ENCODE assay signal across 8 cellular contexts in the genomic region with DNA sequence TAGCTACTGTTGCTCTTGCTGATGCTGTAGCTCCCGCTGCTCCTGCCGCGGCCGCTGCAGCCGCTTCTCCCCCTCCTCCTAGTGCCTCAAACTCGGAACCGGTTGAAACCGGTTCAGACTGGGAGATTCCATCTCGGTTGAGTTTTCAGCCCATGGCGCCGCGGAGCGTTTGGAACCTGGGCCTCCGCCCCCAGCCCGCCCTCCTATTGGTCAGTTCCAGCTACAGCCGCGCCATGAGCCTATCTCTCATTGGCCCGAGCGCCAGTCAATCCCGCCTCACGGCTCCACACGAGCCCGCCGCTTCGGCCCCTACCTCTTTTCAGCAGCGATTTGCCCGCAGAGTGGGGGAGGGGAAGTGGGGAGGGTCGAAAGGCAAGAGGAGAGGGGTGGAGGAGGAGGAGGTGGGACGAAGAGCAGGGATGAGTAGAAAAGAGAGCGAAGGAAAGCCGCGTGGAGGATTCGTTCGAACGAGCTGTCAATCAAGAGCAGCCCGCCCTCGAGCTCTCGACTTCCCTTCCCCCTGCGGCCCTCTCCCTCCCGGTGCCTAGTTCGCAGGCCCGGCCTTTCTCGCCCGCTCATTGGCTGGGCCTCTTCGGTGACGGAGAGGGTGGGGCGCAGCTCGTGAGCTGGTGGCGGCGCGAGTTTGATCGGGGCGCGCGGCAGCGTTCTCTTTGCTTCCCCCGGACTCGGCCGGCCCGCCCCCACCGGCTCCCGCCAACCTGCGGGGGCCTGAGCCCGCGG. TPM values are rescaled to one million over a fixed set of nuclear protein-coding genes. Genes with fewer than 3 reads are reported as not detected.
DNase-seq lines count a peak whose midpoint lies in the region; ATAC-seq and TF ChIP-seq lines count a peak whose summit lies in the region.

A gene with protein sequence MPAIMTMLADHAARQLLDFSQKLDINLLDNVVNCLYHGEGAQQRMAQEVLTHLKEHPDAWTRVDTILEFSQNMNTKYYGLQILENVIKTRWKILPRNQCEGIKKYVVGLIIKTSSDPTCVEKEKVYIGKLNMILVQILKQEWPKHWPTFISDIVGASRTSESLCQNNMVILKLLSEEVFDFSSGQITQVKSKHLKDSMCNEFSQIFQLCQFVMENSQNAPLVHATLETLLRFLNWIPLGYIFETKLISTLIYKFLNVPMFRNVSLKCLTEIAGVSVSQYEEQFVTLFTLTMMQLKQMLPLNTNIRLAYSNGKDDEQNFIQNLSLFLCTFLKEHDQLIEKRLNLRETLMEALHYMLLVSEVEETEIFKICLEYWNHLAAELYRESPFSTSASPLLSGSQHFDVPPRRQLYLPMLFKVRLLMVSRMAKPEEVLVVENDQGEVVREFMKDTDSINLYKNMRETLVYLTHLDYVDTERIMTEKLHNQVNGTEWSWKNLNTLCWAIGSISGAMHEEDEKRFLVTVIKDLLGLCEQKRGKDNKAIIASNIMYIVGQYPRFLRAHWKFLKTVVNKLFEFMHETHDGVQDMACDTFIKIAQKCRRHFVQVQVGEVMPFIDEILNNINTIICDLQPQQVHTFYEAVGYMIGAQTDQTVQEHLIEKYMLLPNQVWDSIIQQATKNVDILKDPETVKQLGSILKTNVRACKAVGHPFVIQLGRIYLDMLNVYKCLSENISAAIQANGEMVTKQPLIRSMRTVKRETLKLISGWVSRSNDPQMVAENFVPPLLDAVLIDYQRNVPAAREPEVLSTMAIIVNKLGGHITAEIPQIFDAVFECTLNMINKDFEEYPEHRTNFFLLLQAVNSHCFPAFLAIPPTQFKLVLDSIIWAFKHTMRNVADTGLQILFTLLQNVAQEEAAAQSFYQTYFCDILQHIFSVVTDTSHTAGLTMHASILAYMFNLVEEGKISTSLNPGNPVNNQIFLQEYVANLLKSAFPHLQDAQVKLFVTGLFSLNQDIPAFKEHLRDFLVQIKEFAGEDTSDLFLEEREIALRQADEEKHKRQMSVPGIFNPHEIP (N-terminal part only) (minus strand): TSS at position 178 of the 741 bp plus-strand sequence. CDS start 4,459 bp downstream, outside the sequence.

- H3K4me1 ChIP-seq in mucosa of stomach (ENCODE audit: control insufficient read depth, insufficient read depth, low read length): peaks cover 17% of the 10 kb centered on the region

- no peaks in the 10 kb centered on the region for H3K36me3 ChIP-seq in mucosa of stomach (ENCODE audit: control insufficient read depth, insufficient read depth, low read length)

- H3K27me3 Mint-ChIP-seq in activated T-cell treated with anti-CD3 and anti-CD28 coated beads, Interleukin-2, amount 50 U/mL, for 24 hours: no peaks in the 10 kb centered on the region

- H3K27me3 ChIP-seq in mucosa of stomach (ENCODE audit: control insufficient read depth, insufficient read depth, low read length): no peaks in the 10 kb centered on the region

- DNase-seq in DMS153 treated with DMSO at 0.1 percent for 48 hours (lab: John Stamatoyannopoulos, UW; ENCODE audit: unreplicated experiment) (peak; percentile 100), KBM-7 (peak; percentile 99), erythroblast (lab: John Stamatoyannopoulos, UW) (peak; percentile 100)
- DNase-seq in activated T-cell treated with anti-CD3 and anti-CD28 coated beads, Interleukin-2, amount 50 U/mL, for 24 hours: peak; percentile 99
- DNase-seq in stimulated activated CD8-positive, alpha-beta memory T cell treated with anti-CD3 and anti-CD28 coated beads, Interleukin-7, amount 100 ng/mL, for 1 hour (ENCODE audit: low read depth in 2 of 2): peak; percentile 95 to 96

- peak; percentile 85 for TF ChIP-seq POLR2A in erythroblast (IDR thresholded peaks at IDR 0.05; ENCODE audit: low read length)

- in situ Hi-C loops in KBM-7 (cut with MboI; ENCODE audit: low pct_unique_long_range_greater_than_20kb, low sequenced_read_pairs): no loop called here

- H3K4me3 ChIP-seq in mucosa of stomach (ENCODE audit: low read length): peak within 1 kb of the TSS; percentile 92

- H3K4me3 Mint-ChIP-seq in activated T-cell treated with anti-CD3 and anti-CD28 coated beads, Interleukin-2, amount 50 U/mL, for 24 hours: peak within 1 kb of the TSS; percentile 95

- H3K36me3 Mint-ChIP-seq in activated T-cell treated with anti-CD3 and anti-CD28 coated beads, Interleukin-2, amount 50 U/mL, for 24 hours (ENCODE audit: low read depth): peaks cover 46% of the 10 kb centered on the region

- H3K9me3 ChIP-seq in mucosa of stomach (ENCODE audit: control insufficient read depth, low read length): no peaks in the 10 kb centered on the region

- peak within 1 kb of the TSS; percentile 100 for H3K27ac Mint-ChIP-seq in activated T-cell treated with anti-CD3 and anti-CD28 coated beads, Interleukin-2, amount 50 U/mL, for 24 hours

- H3K4me1 Mint-ChIP-seq in activated T-cell treated with anti-CD3 and anti-CD28 coated beads, Interleukin-2, amount 50 U/mL, for 24 hours (ENCODE audit: low read depth): peaks cover 43% of the 10 kb centered on the region

- ATAC-seq in GM21717 (IDR thresholded peaks at IDR 0.05; ENCODE audit: unreplicated experiment): peak; percentile 85

- no peaks in the 10 kb centered on the region for H3K9me3 Mint-ChIP-seq in activated T-cell treated with anti-CD3 and anti-CD28 coated beads, Interleukin-2, amount 50 U/mL, for 24 hours

- peak within 1 kb of the TSS; percentile 91 for H3K9ac ChIP-seq in mucosa of stomach (ENCODE audit: low read length)

TF ChIP-seq in PFSK-1, 5 proteins besides CTCF, POLR2A, EP300 and RAD21:
- TF ChIP-seq, protein P1, sequence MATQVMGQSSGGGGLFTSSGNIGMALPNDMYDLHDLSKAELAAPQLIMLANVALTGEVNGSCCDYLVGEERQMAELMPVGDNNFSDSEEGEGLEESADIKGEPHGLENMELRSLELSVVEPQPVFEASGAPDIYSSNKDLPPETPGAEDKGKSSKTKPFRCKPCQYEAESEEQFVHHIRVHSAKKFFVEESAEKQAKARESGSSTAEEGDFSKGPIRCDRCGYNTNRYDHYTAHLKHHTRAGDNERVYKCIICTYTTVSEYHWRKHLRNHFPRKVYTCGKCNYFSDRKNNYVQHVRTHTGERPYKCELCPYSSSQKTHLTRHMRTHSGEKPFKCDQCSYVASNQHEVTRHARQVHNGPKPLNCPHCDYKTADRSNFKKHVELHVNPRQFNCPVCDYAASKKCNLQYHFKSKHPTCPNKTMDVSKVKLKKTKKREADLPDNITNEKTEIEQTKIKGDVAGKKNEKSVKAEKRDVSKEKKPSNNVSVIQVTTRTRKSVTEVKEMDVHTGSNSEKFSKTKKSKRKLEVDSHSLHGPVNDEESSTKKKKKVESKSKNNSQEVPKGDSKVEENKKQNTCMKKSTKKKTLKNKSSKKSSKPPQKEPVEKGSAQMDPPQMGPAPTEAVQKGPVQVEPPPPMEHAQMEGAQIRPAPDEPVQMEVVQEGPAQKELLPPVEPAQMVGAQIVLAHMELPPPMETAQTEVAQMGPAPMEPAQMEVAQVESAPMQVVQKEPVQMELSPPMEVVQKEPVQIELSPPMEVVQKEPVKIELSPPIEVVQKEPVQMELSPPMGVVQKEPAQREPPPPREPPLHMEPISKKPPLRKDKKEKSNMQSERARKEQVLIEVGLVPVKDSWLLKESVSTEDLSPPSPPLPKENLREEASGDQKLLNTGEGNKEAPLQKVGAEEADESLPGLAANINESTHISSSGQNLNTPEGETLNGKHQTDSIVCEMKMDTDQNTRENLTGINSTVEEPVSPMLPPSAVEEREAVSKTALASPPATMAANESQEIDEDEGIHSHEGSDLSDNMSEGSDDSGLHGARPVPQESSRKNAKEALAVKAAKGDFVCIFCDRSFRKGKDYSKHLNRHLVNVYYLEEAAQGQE (IDR thresholded peaks at IDR 0.05; ENCODE audit: insufficient read depth in 1 of 2, low read depth in 2 of 2, low read length in 2 of 2): no peak
- TF ChIP-seq FOXP2 (optimal IDR thresholded peaks at IDR 0.05; ENCODE audit: borderline replicate concordance, extremely low read depth, extremely low read length, insufficient read depth) (peak; percentile 34), TAF1 (IDR thresholded peaks at IDR 0.05; ENCODE audit: borderline replicate concordance, insufficient read depth, low read length) (peak; percentile 98; the same call in 1 of the 2 replicates), POLR2AphosphoS5 (IDR thresholded peaks at IDR 0.05; ENCODE audit: low read depth, low read length) (peak; percentile 97), SIN3A (IDR thresholded peaks at IDR 0.05; ENCODE audit: borderline replicate concordance, insufficient read depth, low read length) (no peak)
TF ChIP-seq in PFSK-1: peak in this region for 3.

RNA-seq across cellular contexts. Expression of the gene that starts here (rescaled TPM):
- 43.6 TPM for polyA plus RNA-seq in PFSK-1 (2012; ENCODE audit: insufficient read length, low read depth)

Comparison
In these comparisons a context has a peak if more than half of its experiments do, and no peak if none do; other contexts are left out.
1. Peak in every context shown above with its lines: DNase-seq, ATAC-seq and H3K4me3 ChIP-seq.